19 cellular contexts compared by ENCODE assay signal in the genomic region with DNA sequence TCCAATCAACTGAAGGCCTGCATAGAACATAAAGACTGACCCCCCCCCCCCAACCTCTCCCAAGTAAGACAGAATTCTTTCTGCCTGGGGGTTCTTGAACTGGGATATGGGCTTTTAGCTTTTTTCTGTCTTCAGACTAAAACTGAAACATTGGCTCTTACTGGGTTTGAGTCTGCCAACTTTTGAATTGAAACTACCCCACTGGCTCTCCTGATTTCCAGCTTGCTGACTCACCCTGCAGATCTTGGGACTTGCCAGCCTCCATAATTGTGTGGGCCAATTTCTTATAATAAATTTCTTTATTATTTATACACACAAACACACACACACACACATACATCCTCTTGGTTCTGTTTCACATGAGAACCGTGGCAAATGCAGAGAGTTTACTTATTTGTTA.
DNase-seq lines count a peak whose midpoint lies in the region; ATAC-seq lines count a peak whose summit lies in the region.
"Had no signal": no experiment of that assay in that cellular context is flagged by ENCODE, and none has a peak within 500 bp of the region (broad histone marks: within the 10 kb centered on the region; RNA-seq: fewer than 3 reads in every experiment).

No MANE protein-coding gene starts in this region.

- no peak overlapping the region for H2BK12ac ChIP-seq in neuronal stem cell (ENCODE audit: low read length)

- H2BK120ac ChIP-seq in neuronal stem cell (ENCODE audit: low read depth, low read length) = no peak overlapping the region

- no peak overlapping the region for H3K4me2 ChIP-seq in neuronal stem cell (ENCODE audit: insufficient read depth, low read length, poor library complexity, severe bottlenecking)

- intact Hi-C loops in sciatic nerve (cut with DNase I) = no loop called here

- H3K4ac ChIP-seq in neuronal stem cell (ENCODE audit: low read length) = no peak overlapping the region

- DNase-seq in Daoy (ENCODE audit: low read depth) (peak; percentile 28), NCI-H446 treated with DMSO at 0.1 percent for 48 hours (lab: John Stamatoyannopoulos, UW) (peak; percentile 70), fibroblast of peridontal ligament (ENCODE audit: extremely low read depth) (peak; percentile 86), sciatic nerve (ENCODE audit: low spot score) (no peak), SHP77 (lab: John Stamatoyannopoulos, UW) (no peak), neuronal stem cell (ENCODE audit: low spot score) (no peak), SW480 (ENCODE audit: low spot score) (no peak), hepatic stellate cell (ENCODE audit: low spot score) (no peak)
- DNase-seq: activated CD8-positive, alpha-beta T cell treated with anti-CD3 and anti-CD28 coated beads, Interleukin-2, amount 10 ng/mL, durations not matched to agents 7 days and 5 days; activated naive CD8-positive, alpha-beta T cell treated with anti-CD3 and anti-CD28 coated beads, Interleukin-2, amount 50 U/mL, for 24 hours; HFFc6; lower lobe of right lung; naive B cell; NCI-H1694; stimulated activated CD4-positive, alpha-beta T cell treated with anti-CD3 and anti-CD28 coated beads, Interleukin-12 subunit alpha, Interleukin-12 subunit beta, amount 100 ng/mL, for 4 hours; stimulated activated naive CD4-positive, alpha-beta T cell treated with Interleukin-2 at 50 U/mL for 16 hours; T-helper 17 cell had no signal

- no peak overlapping the region for H3K18ac ChIP-seq in neuronal stem cell (ENCODE audit: low read length)

- no peak overlapping the region for H2AFZ ChIP-seq in neuronal stem cell (ENCODE audit: low read length)
- H2AFZ ChIP-seq: parathyroid adenoma had no signal

- no peak overlapping the region for H2BK5ac ChIP-seq in neuronal stem cell (ENCODE audit: low read length)

- H3K9ac ChIP-seq in neuronal stem cell (ENCODE audit: low read depth, low read length, poor library complexity) = no peak overlapping the region
- H3K9ac ChIP-seq: parathyroid adenoma had no signal

- H3K4me1 ChIP-seq in neuronal stem cell (ENCODE audit: control insufficient read depth in 2 of 2, insufficient read depth in 1 of 2, low read depth in 1 of 2, low read length in 2 of 2) = no peaks in the 10 kb centered on the region
- H3K4me1 ChIP-seq: lower lobe of right lung, parathyroid adenoma had no signal

- no peaks in the 10 kb centered on the region for H3K36me3 ChIP-seq in neuronal stem cell (replicated peaks in 1 of 2; ENCODE audit: control insufficient read depth in 2 of 2, insufficient read depth in 2 of 2, low read length in 2 of 2)
- H3K36me3 ChIP-seq: lower lobe of right lung had no signal

- no peak overlapping the region for H3K4me3 ChIP-seq in neuronal stem cell (ENCODE audit: low read length in 2 of 2)
- H3K4me3 ChIP-seq: lower lobe of right lung had no signal

- H3K27me3 ChIP-seq in neuronal stem cell (ENCODE audit: control insufficient read depth in 3 of 3, insufficient read depth in 3 of 3, low read depth in 1 of 3, low read length in 3 of 3) = no peaks in the 10 kb centered on the region

- H3K9me3 ChIP-seq in neuronal stem cell (replicated peaks in 1 of 2; ENCODE audit: control insufficient read depth in 2 of 2, insufficient read depth in 1 of 2, low read depth in 1 of 2, low read length in 2 of 2) = no peaks in the 10 kb centered on the region
- H3K9me3 ChIP-seq: lower lobe of right lung had no signal

- H4K8ac ChIP-seq in neuronal stem cell (ENCODE audit: low read depth, low read length) = no peak overlapping the region

- H4K91ac ChIP-seq in neuronal stem cell (ENCODE audit: low read depth, low read length, poor library complexity) = no peak overlapping the region

- ATAC-seq in sciatic nerve = peak; percentile 60
- ATAC-seq: activated CD8-positive, alpha-beta T cell treated with anti-CD3 and anti-CD28 coated beads, Interleukin-2, amount 10 ng/mL, durations not matched to agents 7 days and 5 days; activated naive CD8-positive, alpha-beta T cell treated with anti-CD3 and anti-CD28 coated beads, Interleukin-2, amount 50 U/mL, for 24 hours; lower lobe of right lung; T-helper 17 cell; WTC11 had no signal

- H3K23ac ChIP-seq in neuronal stem cell (ENCODE audit: low read depth, low read length, poor library complexity) = no peak overlapping the region

- H2BK15ac ChIP-seq in neuronal stem cell (ENCODE audit: low read length) = no peak overlapping the region

- no peak overlapping the region for H3K27ac ChIP-seq in neuronal stem cell (replicated peaks; ENCODE audit: low read length)
- H3K27ac ChIP-seq: lower lobe of right lung, parathyroid adenoma had no signal

- no CpG with 5 or more reads among the region's 1 CpG for WGBS in neuronal stem cell (ENCODE audit: extremely low coverage in 2 of 2, insufficient read length in 2 of 2, insufficient replicate concordance in 1 of 2), 2 donors

- H3K79me1 ChIP-seq in neuronal stem cell (ENCODE audit: low read depth, low read length) = no peaks in the 10 kb centered on the region

- H3K14ac ChIP-seq in neuronal stem cell (ENCODE audit: low read length) = no peak overlapping the region

- H2AK5ac ChIP-seq in neuronal stem cell (ENCODE audit: low read depth, low read length) = no peak overlapping the region

Comparison
In these comparisons a context has a peak if more than half of its experiments do, and no peak if none do; other contexts are left out.
1. DNase-seq: peak in Daoy (single experiment), NCI-H446 treated with DMSO at 0.1 percent for 48 hours (single experiment) and fibroblast of peridontal ligament (single experiment); none in sciatic nerve (single experiment), SHP77 (0 of 2), neuronal stem cell (single experiment), SW480 (single experiment) and hepatic stellate cell (single experiment).